Comparison of ENCODE assay signal across 12 cellular contexts in genomic region chr3:191412764-191413163, GRCh38. TPM values are rescaled to one million over a fixed set of nuclear protein-coding genes. Genes with fewer than 3 reads are reported as not detected.
A peak's percentile ranks its signal among the peaks of the same experiment; 100 is the strongest.
DNase-seq lines count a peak whose midpoint lies in the region; TF ChIP-seq lines count a peak whose summit lies in the region.
"Had no signal": no experiment of that assay in that cellular context is flagged by ENCODE, and none has a peak within 500 bp of the region (broad histone marks: within the 10 kb centered on the region; RNA-seq: fewer than 3 reads in every experiment).

No MANE protein-coding gene starts in this region.

- TF ChIP-seq CTCF in AG04449 (IDR thresholded peaks at IDR 0.05; ENCODE audit: insufficient read depth, low read length, missing control alignments) (no peak), astrocyte of the cerebellum (IDR thresholded peaks at IDR 0.05; ENCODE audit: low read depth, low read length, missing control alignments) (no peak)

- H3K36me3 Mint-ChIP-seq in activated naive CD8-positive, alpha-beta T cell treated with anti-CD3 and anti-CD28 coated beads for 36 hours, result no peaks in the 10 kb centered on the region

- CTCF ChIA-PET in AG04449 (lab: Yijun Ruan, JAX), result interaction anchor here (1.9 to 3.3 kb wide), 2 partner anchors 1031 to 1054 kb away, joined by 6 to 34 read pairs; no protein-coding TSS in a partner anchor

- H3K9me3 Mint-ChIP-seq in activated naive CD8-positive, alpha-beta T cell treated with anti-CD3 and anti-CD28 coated beads for 36 hours, result peaks cover 6% of the 10 kb centered on the region

- H3K4me3 ChIP-seq in AG04449 (ENCODE audit: low read depth, low read length), result no peak overlapping the region; the same call in 1 of the 2 replicates
- no peak overlapping the region for H3K4me3 ChIP-seq in astrocyte of the cerebellum (ENCODE audit: low read depth, low read length)
- H3K4me3 ChIP-seq: esophagus squamous epithelium had no signal

- DNase-seq in AG04449 (ENCODE audit: low read depth, low spot score) (peak; percentile 82), HK-2 (ENCODE audit: unreplicated experiment) (peak; percentile 19), astrocyte of the cerebellum (ENCODE audit: low read depth) (peak; percentile 82), iPS-NIHi11 (ENCODE audit: low spot score) (peak; percentile 27), NCI-H1417 treated with DMSO at 0.1 percent for 48 hours (lab: John Stamatoyannopoulos, UW) (no peak), NCI-H2107 (lab: John Stamatoyannopoulos, UW) (no peak)
- no peak for DNase-seq in stimulated activated CD4-positive, alpha-beta T cell treated with anti-CD3 and anti-CD28 coated beads, Interleukin-4, amount 100 ng/mL, for 4 hours
- no peak for DNase-seq in activated naive CD8-positive, alpha-beta T cell treated with anti-CD3 and anti-CD28 coated beads for 36 hours
- DNase-seq: activated gamma-delta T cell treated with Interleukin-2 at 50 U/mL for 16 hours; esophagus squamous epithelium; stimulated activated naive CD8-positive, alpha-beta T cell treated with anti-CD3 and anti-CD28 coated beads, Interleukin-15, amount 100 ng/mL, for 72 hours had no signal

- in situ Hi-C loops in astrocyte of the cerebellum (cut with HindIII; ENCODE audit: low sequenced_read_pairs), result no loop called here

- H3K4me3 Mint-ChIP-seq in activated naive CD8-positive, alpha-beta T cell treated with anti-CD3 and anti-CD28 coated beads for 36 hours, result no peak overlapping the region
- H3K4me3 Mint-ChIP-seq: stimulated activated naive CD8-positive, alpha-beta T cell treated with anti-CD3 and anti-CD28 coated beads, Interleukin-15, amount 100 ng/mL, for 72 hours had no signal

- peaks cover 3% of the 10 kb centered on the region for H3K27me3 Mint-ChIP-seq in activated naive CD8-positive, alpha-beta T cell treated with anti-CD3 and anti-CD28 coated beads for 36 hours
- H3K27me3 Mint-ChIP-seq: stimulated activated naive CD8-positive, alpha-beta T cell treated with anti-CD3 and anti-CD28 coated beads, Interleukin-15, amount 100 ng/mL, for 72 hours had no signal

- H3K27ac Mint-ChIP-seq in activated naive CD8-positive, alpha-beta T cell treated with anti-CD3 and anti-CD28 coated beads for 36 hours, result no peak overlapping the region
- H3K27ac Mint-ChIP-seq: stimulated activated naive CD8-positive, alpha-beta T cell treated with anti-CD3 and anti-CD28 coated beads, Interleukin-15, amount 100 ng/mL, for 72 hours had no signal

- H3K4me1 Mint-ChIP-seq in activated naive CD8-positive, alpha-beta T cell treated with anti-CD3 and anti-CD28 coated beads for 36 hours, result no peaks in the 10 kb centered on the region
- H3K4me1 Mint-ChIP-seq: stimulated activated naive CD8-positive, alpha-beta T cell treated with anti-CD3 and anti-CD28 coated beads, Interleukin-15, amount 100 ng/mL, for 72 hours had no signal

- POLR2A ChIA-PET in AG04449 (lab: Yijun Ruan, JAX), result no interaction called here

RNA-seq across cellular contexts. Expression of gene PYDC2, which starts 48.2 kb away (rescaled TPM):
- not detected for total RNA-seq in activated naive CD8-positive, alpha-beta T cell treated with anti-CD3 and anti-CD28 coated beads for 36 hours
- total RNA-seq: esophagus squamous epithelium, mucosa of gallbladder had no signal

Comparison
In these comparisons a context has a peak if more than half of its experiments do, and no peak if none do; other contexts are left out.
1. DNase-seq: peak in AG04449 (single experiment), HK-2 (single experiment), astrocyte of the cerebellum (single experiment) and iPS-NIHi11 (single experiment); none in stimulated activated CD4-positive, alpha-beta T cell treated with anti-CD3 and anti-CD28 coated beads, Interleukin-4, amount 100 ng/mL, for 4 hours (0 of 2), NCI-H1417 treated with DMSO at 0.1 percent for 48 hours (single experiment), activated naive CD8-positive, alpha-beta T cell treated with anti-CD3 and anti-CD28 coated beads for 36 hours (single experiment) and NCI-H2107 (single experiment).